Comparison of ENCODE assay signal across 17 cellular contexts in genomic region chr5:78803386-78803785, GRCh38.
DNase-seq lines count a peak whose midpoint lies in the region; ATAC-seq, FAIRE-seq and TF ChIP-seq lines count a peak whose summit lies in the region.
"Had no signal": no experiment of that assay in that cellular context is flagged by ENCODE, and none has a peak within 500 bp of the region (broad histone marks: within the 10 kb centered on the region; RNA-seq: fewer than 3 reads in every experiment).

No MANE protein-coding gene starts in this region.

- H3K27ac ChIP-seq in colonic mucosa (no peak overlapping the region), kidney (ENCODE audit: low read depth in 2 of 2, low read length in 2 of 2) (no peak overlapping the region)
- H3K27ac ChIP-seq: epithelial cell of prostate had no signal

- H3K9me3 ChIP-seq in colonic mucosa (no peaks in the 10 kb centered on the region), kidney (ENCODE audit: control insufficient read depth in 1 of 2, low read length in 2 of 2) (no peaks in the 10 kb centered on the region)

- no peaks in the 10 kb centered on the region for H3K36me3 ChIP-seq in colonic mucosa
- no peaks in the 10 kb centered on the region for H3K36me3 ChIP-seq in kidney (ENCODE audit: control insufficient read depth in 1 of 2, insufficient read depth in 2 of 2, low read length in 2 of 2)

- no peaks in the 10 kb centered on the region for H3K4me1 ChIP-seq in colonic mucosa
- H3K4me1 ChIP-seq in kidney (ENCODE audit: control insufficient read depth in 1 of 2, insufficient read depth in 1 of 2, low read depth in 1 of 2, low read length in 2 of 2), result no peaks in the 10 kb centered on the region

- intact Hi-C loops in colonic mucosa (cut with DNase I) (no loop called here), kidney (cut with DNase I) (no loop called here)

- no peak for FAIRE-seq in kidney (lab: Jason Lieb, UNC)
- FAIRE-seq: bronchial epithelial cell had no signal

- H3K9ac ChIP-seq in colonic mucosa (ENCODE audit: low read depth in 2 of 2, low read length in 2 of 2) (no peak overlapping the region), kidney (ENCODE audit: low read length in 2 of 2) (no peak overlapping the region)

- TF ChIP-seq CTCF in colonic mucosa (IDR thresholded peaks at IDR 0.05) (no peak), kidney (IDR thresholded peaks at IDR 0.05; ENCODE audit: borderline replicate concordance, extremely low read depth, insufficient read depth) (no peak)

- no peaks in the 10 kb centered on the region for H3K27me3 ChIP-seq in colonic mucosa

- no peak for ATAC-seq in GM19035 (IDR thresholded peaks at IDR 0.05; ENCODE audit: unreplicated experiment)
- ATAC-seq in HG03175 (IDR thresholded peaks at IDR 0.05; ENCODE audit: unreplicated experiment), result no peak
- no peak for ATAC-seq in stimulated activated naive CD8-positive, alpha-beta T cell treated with anti-CD3 and anti-CD28 coated beads, Interleukin-15, Interleukin-2, amounts not matched to agents 100 U/mL and 50 U/mL, for 24 hours
- ATAC-seq: natural killer cell had no signal

- DNase-seq in EH (ENCODE audit: low read depth) (peak; percentile 36), colonic mucosa (peak; percentile 33), kidney (peak; percentile 81), skeletal muscle cell (ENCODE audit: low read depth) (peak; percentile 40), COLO668 (lab: John Stamatoyannopoulos, UW; ENCODE audit: unreplicated experiment) (no peak)
- no peak for DNase-seq in stimulated activated naive CD8-positive, alpha-beta T cell treated with anti-CD3 and anti-CD28 coated beads, Interleukin-15, Interleukin-2, amounts not matched to agents 100 U/mL and 50 U/mL, for 24 hours
- DNase-seq: activated CD4-positive, alpha-beta memory T cell treated with anti-CD3 and anti-CD28 coated beads for 36 hours; DMS53; islet precursor cell; natural killer cell; NCI-H1417 treated with DMSO at 0.1 percent for 48 hours; NCI-H526; T-helper 2 cell had no signal

- H3K4me3 ChIP-seq in colonic mucosa (no peak overlapping the region), kidney (ENCODE audit: low read length in 2 of 2) (no peak overlapping the region), skeletal muscle cell (ENCODE audit: low read depth, low read length) (no peak overlapping the region)

Comparison
In these comparisons a context has a peak if more than half of its experiments do, and no peak if none do; other contexts are left out.
1. DNase-seq: peak in EH (single experiment), colonic mucosa (single experiment), kidney (single experiment) and skeletal muscle cell (single experiment); none in stimulated activated naive CD8-positive, alpha-beta T cell treated with anti-CD3 and anti-CD28 coated beads, Interleukin-15, Interleukin-2, amounts not matched to agents 100 U/mL and 50 U/mL, for 24 hours (single experiment) and COLO668 (single experiment).